8 cellular contexts compared by ENCODE assay signal in genomic region chr14:68785817-68786490, GRCh38. TPM values are rescaled to one million over a fixed set of nuclear protein-coding genes. Genes with fewer than 3 reads are reported as not detected.
DNase-seq lines count a peak whose midpoint lies in the region; ATAC-seq and TF ChIP-seq lines count a peak whose summit lies in the region.

No MANE protein-coding gene starts in this region.

- no peak for ATAC-seq in HG03439 (IDR thresholded peaks at IDR 0.05; ENCODE audit: unreplicated experiment)

- H3K9me3 Mint-ChIP-seq in H9, result peaks cover 0 to 3% of the 10 kb centered on the region in 2 experiments; a peak in 1 of 5 replicates

- H4K8ac ChIP-seq in H9 (replicated peaks; ENCODE audit: insufficient read length, low read depth, low read length), result no peak overlapping the region

- no peaks in the 10 kb centered on the region for H4K20me1 ChIP-seq in H9 (ENCODE audit: control insufficient read depth, insufficient read depth, insufficient read length)

- H4K5ac ChIP-seq in H9 (ENCODE audit: insufficient read length, low read depth, low read length), result no peak overlapping the region

- no peak overlapping the region for H3K4me2 ChIP-seq in H9 (ENCODE audit: insufficient read depth, insufficient read length, low read length)

- DNase-seq in H9 (no peak), fibroblast of villous mesenchyme (ENCODE audit: low read depth) (peak; percentile 83), retina (peak; percentile 45), brain microvascular endothelial cell (no peak), NOMO-1 (lab: John Stamatoyannopoulos, UW; ENCODE audit: unreplicated experiment in 2 of 2) (no peak)
- peak; percentile 54 for DNase-seq in activated CD8-positive, alpha-beta memory T cell treated with anti-CD3 and anti-CD28 coated beads, Interleukin-2, amount 50 U/mL, for 4 hours
- DNase-seq in NK-92 treated with Interleukin-12 subunit alpha and Interleukin-12 subunit beta, amount 100 ng/mL, for 24 hours (lab: John Stamatoyannopoulos, UW), result no peak

- no peak overlapping the region for H2BK20ac ChIP-seq in H9 (ENCODE audit: low read depth, low read length, poor library complexity, severe bottlenecking)

- H2BK12ac ChIP-seq in H9 (ENCODE audit: insufficient read length, low read depth, low read length), result no peak overlapping the region

- no peak overlapping the region for H2BK15ac ChIP-seq in H9 (ENCODE audit: low read depth, low read length)

- no peak overlapping the region for H2AFZ ChIP-seq in H9 (ENCODE audit: low read length)

- H3K14ac ChIP-seq in H9 (ENCODE audit: insufficient read depth, low read length), result no peak overlapping the region

- H3K79me1 ChIP-seq in H9 (ENCODE audit: insufficient read depth, low read depth, low read length, poor library complexity, severe bottlenecking), result no peaks in the 10 kb centered on the region

- peak overlapping the region in 1 of 3 experiments; percentile 64; a peak in 3 of 7 replicates for H3K27ac Mint-ChIP-seq in H9

- H3K27me3 ChIP-seq in H9 (ENCODE audit: insufficient read depth, low read length) (no peaks in the 10 kb centered on the region), brain microvascular endothelial cell (replicated peaks) (no peaks in the 10 kb centered on the region)

- H3T11ph ChIP-seq in H9 (ENCODE audit: low read length), result no peak overlapping the region

- H3K36me3 ChIP-seq in brain microvascular endothelial cell (replicated peaks), result peaks cover 34% of the 10 kb centered on the region

- no peak overlapping the region for H3K56ac ChIP-seq in H9 (ENCODE audit: insufficient read length, low read depth, low read length)

- no peak overlapping the region for H3K18ac ChIP-seq in H9 (ENCODE audit: insufficient read length, low read depth, low read length)

- H2AK5ac ChIP-seq in H9 (ENCODE audit: insufficient read length, low read length), result no peak overlapping the region

- peaks cover 9% of the 10 kb centered on the region; the same call in 1 of the 2 replicates for H3K27me3 Mint-ChIP-seq in H9 (ENCODE audit: low read depth)

- no peak for TF ChIP-seq CTCF in H9 (conservative IDR thresholded peaks at IDR 0.05)
- no peak for TF ChIP-seq CTCF in fibroblast of villous mesenchyme (IDR thresholded peaks at IDR 0.05; ENCODE audit: insufficient read depth, low read depth, low read length)
- TF ChIP-seq CTCF in brain microvascular endothelial cell (IDR thresholded peaks at IDR 0.05; ENCODE audit: low read depth, low read length, missing control alignments), result no peak

- H3K4me3 ChIP-seq in fibroblast of villous mesenchyme (ENCODE audit: low read depth, low read length) (no peak overlapping the region), brain microvascular endothelial cell (ENCODE audit: low read depth, low read length) (no peak overlapping the region)

- H2BK120ac ChIP-seq in H9 (ENCODE audit: low read depth, low read length, poor library complexity, severe bottlenecking), result no peak overlapping the region

- H3K4me1 ChIP-seq in H9 (ENCODE audit: insufficient read depth, low read length), result 0 out of 2 replicates have a peak, but pooled peaks cover 2% of the 10 kb centered on the region

- no CpG with 5 or more reads among the region's 4 CpGs for WGBS in H9 (ENCODE audit: extremely low coverage, insufficient read length, low lambda C conversion rate)

- no peak overlapping the region for H3K9ac ChIP-seq in H9 (ENCODE audit: extremely low read depth, insufficient read length, low read length)

- peaks cover 11% of the 10 kb centered on the region; the same call in 1 of the 2 replicates for H3K79me2 ChIP-seq in H9 (ENCODE audit: insufficient read depth, low read length)

- no peak overlapping the region; a peak in 1 of 5 replicates for H3K4me3 Mint-ChIP-seq in H9

- H2BK5ac ChIP-seq in H9 (ENCODE audit: insufficient read length, low read length), result no peak overlapping the region

- peak overlapping the region; percentile 6 for H3K27ac ChIP-seq in H9 (ENCODE audit: insufficient read length, low read depth, low read length)
- no peak overlapping the region for H3K27ac ChIP-seq in brain microvascular endothelial cell

- no peak overlapping the region for H4K91ac ChIP-seq in H9 (ENCODE audit: insufficient read length, low read depth, low read length)

- H3K4ac ChIP-seq in H9 (ENCODE audit: low read depth, low read length), result no peak overlapping the region

- in situ Hi-C loops in brain microvascular endothelial cell (cut with HindIII; ENCODE audit: low pct_ligation_motif_present, low sequenced_read_pairs), result no loop called here

- H3K36me3 Mint-ChIP-seq in H9 (ENCODE audit: insufficient read depth in 1 of 3, low read depth in 3 of 3), result peaks cover 34 to 46% (median 41%) of the 10 kb centered on the region in 3 experiments

- H3K23ac ChIP-seq in H9 (ENCODE audit: insufficient read length, low read depth, low read length), result no peak overlapping the region

- H3K9me3 ChIP-seq in H9 (ENCODE audit: control insufficient read depth, low read depth, low read length), result no peaks in the 10 kb centered on the region

- peaks cover 5% of the 10 kb centered on the region for H3K23me2 ChIP-seq in H9 (ENCODE audit: insufficient read length, low read depth, low read length, poor library complexity, severe bottlenecking)

- H3K4me1 Mint-ChIP-seq in H9, result peaks cover 34 to 42% of the 10 kb centered on the region in 2 experiments

RNA-seq across cellular contexts. Expression of gene ZFP36L1, which starts 6.9 kb away (rescaled TPM):
- total RNA-seq in H9 (2021) (95.0 and 109 TPM in 2 replicates), fibroblast of villous mesenchyme (24.2 and 44.5 TPM in 2 replicates)

Comparison
In these comparisons a context has a peak if more than half of its experiments do, and no peak if none do; other contexts are left out.
1. DNase-seq: peak in activated CD8-positive, alpha-beta memory T cell treated with anti-CD3 and anti-CD28 coated beads, Interleukin-2, amount 50 U/mL, for 4 hours (single experiment), fibroblast of villous mesenchyme (single experiment) and retina (single experiment); none in H9 (single experiment), NK-92 treated with Interleukin-12 subunit alpha and Interleukin-12 subunit beta, amount 100 ng/mL, for 24 hours (single experiment), brain microvascular endothelial cell (single experiment) and NOMO-1 (0 of 2).